28 cellular contexts compared by ENCODE assay signal in genomic region chr4:8577972-8578371, GRCh38. TPM values are rescaled to one million over a fixed set of nuclear protein-coding genes. Genes with fewer than 3 reads are reported as not detected.
"Had no signal": no experiment of that assay in that cellular context is flagged by ENCODE, and none has a peak within 500 bp of the region (broad histone marks: within the 10 kb centered on the region; RNA-seq: fewer than 3 reads in every experiment).

No MANE protein-coding gene starts in this region.

- H3K4me3 ChIP-seq: gastrocnemius medialis, lower lobe of right lung, pancreas, right lobe of liver, suprapubic skin, transverse colon, upper lobe of right lung, uterus had no signal

- H3K36me3 ChIP-seq: gastrocnemius medialis, lower lobe of right lung, pancreas, right lobe of liver, suprapubic skin, transverse colon, upper lobe of right lung, uterus had no signal

- H3K27ac ChIP-seq: gastrocnemius medialis, lower lobe of right lung, pancreas, right lobe of liver, suprapubic skin, transverse colon, upper lobe of right lung, uterus had no signal

- DNase-seq: cortex of kidney; effector memory CD8-positive, alpha-beta T cell; foreskin fibroblast; gastrocnemius medialis; head of caudate nucleus; left ventricle myocardium superior; lower lobe of right lung; nephron progenitor cell; occipital lobe; small intestine; stimulated activated CD4-positive, alpha-beta T cell treated with anti-CD3 and anti-CD28 coated beads, Interleukin-12 subunit alpha, Interleukin-12 subunit beta, amount 100 ng/mL, for 4 hours; stimulated activated CD4-positive, alpha-beta T cell treated with anti-CD3 and anti-CD28 coated beads, Interleukin-1b, Interleukin-23, amount 100 ng/mL, for 48 hours; stimulated activated CD4-positive, alpha-beta T cell treated with anti-CD3 and anti-CD28 coated beads, Interleukin-4, amount 100 ng/mL, for 1 hour; stimulated activated CD8-positive, alpha-beta memory T cell treated with anti-CD3 and anti-CD28 coated beads, Interleukin-4, amount 100 ng/mL, for 48 hours; stimulated activated naive CD4-positive, alpha-beta T cell; stimulated activated naive CD8-positive, alpha-beta T cell treated with anti-CD3 and anti-CD28 coated beads, Interleukin-15, amount 100 ng/mL, for 72 hours; transverse colon; upper lobe of right lung; uterus had no signal

- ATAC-seq: effector memory CD8-positive, alpha-beta T cell; gastrocnemius medialis; left ventricle myocardium superior; lower lobe of right lung; naive thymus-derived CD8-positive, alpha-beta T cell; pancreas; right lobe of liver; stimulated activated naive CD8-positive, alpha-beta T cell treated with anti-CD3 and anti-CD28 coated beads, Interleukin-15, amount 100 ng/mL, for 72 hours; upper lobe of right lung had no signal

- H3K4me1 Mint-ChIP-seq: memory B cell; naive thymus-derived CD8-positive, alpha-beta T cell; nephron progenitor cell; stimulated activated naive CD8-positive, alpha-beta T cell treated with anti-CD3 and anti-CD28 coated beads, Interleukin-15, amount 100 ng/mL, for 72 hours had no signal

- H3K9me3 Mint-ChIP-seq: effector memory CD8-positive, alpha-beta T cell; memory B cell; nephron progenitor cell had no signal

- H3K36me3 Mint-ChIP-seq: memory B cell had no signal

- H3K4me1 ChIP-seq: gastrocnemius medialis, lower lobe of right lung, pancreas, right lobe of liver, upper lobe of right lung, uterus had no signal

- H3K4me3 Mint-ChIP-seq: effector memory CD8-positive, alpha-beta T cell; memory B cell; naive thymus-derived CD8-positive, alpha-beta T cell; nephron progenitor cell; stimulated activated naive CD8-positive, alpha-beta T cell treated with anti-CD3 and anti-CD28 coated beads, Interleukin-15, amount 100 ng/mL, for 72 hours had no signal

- H3K27ac Mint-ChIP-seq: effector memory CD8-positive, alpha-beta T cell; memory B cell; naive thymus-derived CD8-positive, alpha-beta T cell; nephron progenitor cell; progenitor cell of endocrine pancreas; stimulated activated naive CD8-positive, alpha-beta T cell treated with anti-CD3 and anti-CD28 coated beads, Interleukin-15, amount 100 ng/mL, for 72 hours had no signal

- H3K27me3 ChIP-seq: uterus had no signal

- H3K9me3 ChIP-seq: gastrocnemius medialis, lower lobe of right lung, pancreas, right lobe of liver, suprapubic skin, transverse colon, upper lobe of right lung, uterus had no signal

RNA-seq across cellular contexts. Expression of gene GPR78, which starts 2.2 kb away (rescaled TPM):
- total RNA-seq: dermis microvascular lymphatic vessel endothelial cell; gastrocnemius medialis; glomerular endothelial cell; left ventricle myocardium superior; naive thymus-derived CD8-positive, alpha-beta T cell; occipital lobe; pancreas; right lobe of liver; suprapubic skin had no signal
- polyA plus RNA-seq: keratinocyte; naive thymus-derived CD8-positive, alpha-beta T cell; small intestine had no signal

RNA-seq across cellular contexts. Expression of gene CPZ, which starts 14.6 kb away (rescaled TPM):
- total RNA-seq: dermis microvascular lymphatic vessel endothelial cell; gastrocnemius medialis; naive thymus-derived CD8-positive, alpha-beta T cell had no signal
- polyA plus RNA-seq: keratinocyte; naive thymus-derived CD8-positive, alpha-beta T cell had no signal
